24 cellular contexts compared by ENCODE assay signal in the genomic region with DNA sequence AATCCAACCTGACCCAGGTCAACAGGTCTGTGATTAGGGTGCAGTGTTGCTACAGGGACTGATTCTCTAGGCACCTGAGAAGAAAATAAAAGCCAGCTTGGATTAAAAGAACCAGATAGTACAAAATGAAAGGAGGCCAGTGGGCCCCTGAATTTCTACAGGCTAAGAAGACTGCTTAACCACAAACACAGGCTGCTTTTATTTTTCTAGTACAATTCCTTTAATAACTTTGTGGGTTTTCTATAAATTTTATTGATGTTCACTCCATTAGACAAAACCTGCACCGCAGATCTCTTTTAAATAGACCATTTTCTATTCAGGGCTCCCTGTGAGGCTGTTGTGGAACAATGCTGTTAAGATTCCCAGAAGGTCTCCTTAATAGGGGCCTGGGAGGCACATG. TPM values are rescaled to one million over a fixed set of nuclear protein-coding genes. Genes with fewer than 3 reads are reported as not detected.
A peak's percentile ranks its signal among the peaks of the same experiment; 100 is the strongest.
DNase-seq lines count a peak whose midpoint lies in the region; ATAC-seq and TF ChIP-seq lines count a peak whose summit lies in the region.
"Had no signal": no experiment of that assay in that cellular context is flagged by ENCODE, and none has a peak within 500 bp of the region (broad histone marks: within the 10 kb centered on the region; RNA-seq: fewer than 3 reads in every experiment).

No MANE protein-coding gene starts in this region.

- H3K4me1 Mint-ChIP-seq in activated naive CD8-positive, alpha-beta T cell treated with anti-CD3 and anti-CD28 coated beads, Interleukin-2, amount 10 ng/mL, durations not matched to agents 7 days and 5 days, result peaks cover 48% of the 10 kb centered on the region
- peaks cover 46% of the 10 kb centered on the region for H3K4me1 Mint-ChIP-seq in activated naive CD8-positive, alpha-beta T cell treated with anti-CD3 and anti-CD28 coated beads, Interleukin-2, amount 50 U/mL, for 24 hours
- H3K4me1 Mint-ChIP-seq in activated T-cell treated with anti-CD3 and anti-CD28 coated beads, Interleukin-2, amount 50 U/mL, for 72 hours (ENCODE audit: low read depth), result peaks cover 57% of the 10 kb centered on the region

- H3K36me3 ChIP-seq in HEK293 (ENCODE audit: control insufficient read depth in 2 of 2, insufficient read depth in 1 of 2, low read length in 2 of 2), result no peaks in the 10 kb centered on the region
- no peaks in the 10 kb centered on the region for H3K36me3 ChIP-seq in effector memory CD4-positive, alpha-beta T cell (ENCODE audit: control insufficient read depth, insufficient read depth, low read length)

- TF ChIP-seq CTCF in HEK293 (tag by site-specific recombination; IDR thresholded peaks at IDR 0.05), result no peak

- H3K27me3 Mint-ChIP-seq in activated naive CD8-positive, alpha-beta T cell treated with anti-CD3 and anti-CD28 coated beads, Interleukin-2, amount 10 ng/mL, durations not matched to agents 7 days and 5 days, result no peaks in the 10 kb centered on the region
- no peaks in the 10 kb centered on the region for H3K27me3 Mint-ChIP-seq in activated naive CD8-positive, alpha-beta T cell treated with anti-CD3 and anti-CD28 coated beads, Interleukin-2, amount 50 U/mL, for 24 hours
- H3K27me3 Mint-ChIP-seq in activated T-cell treated with anti-CD3 and anti-CD28 coated beads, Interleukin-2, amount 50 U/mL, for 72 hours (ENCODE audit: low read depth), result no peaks in the 10 kb centered on the region

- H3K4me1 ChIP-seq in HEK293 (ENCODE audit: control insufficient read depth, insufficient read depth, low read length), result peaks cover 5% of the 10 kb centered on the region; the same call in 1 of the 2 replicates
- peaks cover 20% of the 10 kb centered on the region for H3K4me1 ChIP-seq in effector memory CD4-positive, alpha-beta T cell (ENCODE audit: control insufficient read depth, insufficient read depth, low read length, poor library complexity, severe bottlenecking)

- no peak for ATAC-seq in activated naive CD8-positive, alpha-beta T cell treated with anti-CD3 and anti-CD28 coated beads, Interleukin-2, amount 10 ng/mL, durations not matched to agents 7 days and 5 days (ENCODE audit: low read depth)
- no peak for ATAC-seq in activated naive CD8-positive, alpha-beta T cell treated with anti-CD3 and anti-CD28 coated beads, Interleukin-2, amount 50 U/mL, for 24 hours
- no peak for ATAC-seq in activated T-cell treated with anti-CD3 and anti-CD28 coated beads, Interleukin-2, amount 50 U/mL, for 72 hours (replicated peaks in 1 of 2)
- ATAC-seq: PC-3 had no signal

- no peak overlapping the region for H3K27ac ChIP-seq in HEK293 (ENCODE audit: extremely low read depth, low read depth, low read length)
- H3K27ac ChIP-seq in effector memory CD4-positive, alpha-beta T cell (ENCODE audit: insufficient read depth, low read length, poor library complexity, severe bottlenecking), result peak overlapping the region; percentile 21

- CTCF ChIA-PET in HEK293 (lab: Yijun Ruan, JAX), result no interaction called here

- no peaks in the 10 kb centered on the region for H3K27me3 ChIP-seq in effector memory CD4-positive, alpha-beta T cell (replicated peaks; ENCODE audit: control insufficient read depth, insufficient read depth, low read length, poor library complexity, severe bottlenecking)
- H3K27me3 ChIP-seq: BLaER1 treated with 17β-estradiol and CSF1 and Interleukin-3, amounts not matched to agents 10 nM and 100 nM had no signal

- H3K27ac Mint-ChIP-seq in activated naive CD8-positive, alpha-beta T cell treated with anti-CD3 and anti-CD28 coated beads, Interleukin-2, amount 10 ng/mL, durations not matched to agents 7 days and 5 days, result peak overlapping the region; percentile 50
- H3K27ac Mint-ChIP-seq in activated naive CD8-positive, alpha-beta T cell treated with anti-CD3 and anti-CD28 coated beads, Interleukin-2, amount 50 U/mL, for 24 hours, result no peak overlapping the region
- H3K27ac Mint-ChIP-seq in activated T-cell treated with anti-CD3 and anti-CD28 coated beads, Interleukin-2, amount 50 U/mL, for 72 hours, result no peak overlapping the region

- peaks cover 3% of the 10 kb centered on the region for H3K9me3 Mint-ChIP-seq in activated naive CD8-positive, alpha-beta T cell treated with anti-CD3 and anti-CD28 coated beads, Interleukin-2, amount 10 ng/mL, durations not matched to agents 7 days and 5 days
- peaks cover 9% of the 10 kb centered on the region for H3K9me3 Mint-ChIP-seq in activated naive CD8-positive, alpha-beta T cell treated with anti-CD3 and anti-CD28 coated beads, Interleukin-2, amount 50 U/mL, for 24 hours
- H3K9me3 Mint-ChIP-seq in activated T-cell treated with anti-CD3 and anti-CD28 coated beads, Interleukin-2, amount 50 U/mL, for 72 hours, result peaks cover 6 to 13% of the 10 kb centered on the region in 2 donors

- H3K36me3 Mint-ChIP-seq in activated naive CD8-positive, alpha-beta T cell treated with anti-CD3 and anti-CD28 coated beads, Interleukin-2, amount 10 ng/mL, durations not matched to agents 7 days and 5 days, result peaks cover 1% of the 10 kb centered on the region
- no peaks in the 10 kb centered on the region for H3K36me3 Mint-ChIP-seq in activated naive CD8-positive, alpha-beta T cell treated with anti-CD3 and anti-CD28 coated beads, Interleukin-2, amount 50 U/mL, for 24 hours (ENCODE audit: low read depth)
- H3K36me3 Mint-ChIP-seq in activated T-cell treated with anti-CD3 and anti-CD28 coated beads, Interleukin-2, amount 50 U/mL, for 72 hours (ENCODE audit: insufficient read depth in 2 of 2), result peaks cover 4 to 14% of the 10 kb centered on the region in 2 donors

- POLR2A ChIA-PET in activated naive CD8-positive, alpha-beta T cell treated with anti-CD3 and anti-CD28 coated beads, Interleukin-2, amount 10 ng/mL, durations not matched to agents 7 days and 5 days (lab: Charles Lee), result interaction anchor here (1.0 to 1.6 kb wide), 3 partner anchors 9 to 20 kb away, joined by 3 to 19 read pairs (median 4); a partner anchor contains a TSS
- POLR2A ChIA-PET in HEK293 (lab: Yijun Ruan, JAX), result no interaction called here

- no peak overlapping the region for H3K4me3 ChIP-seq in HEK293 (ENCODE audit: low read depth, low read length)
- H3K4me3 ChIP-seq in effector memory CD4-positive, alpha-beta T cell (ENCODE audit: insufficient read depth, low read depth, low read length, poor library complexity, severe bottlenecking), result no peak overlapping the region

- H3K9me3 ChIP-seq in HEK293 (ENCODE audit: control insufficient read depth, insufficient read depth, low read depth, low read length), result no peaks in the 10 kb centered on the region
- H3K9me3 ChIP-seq in effector memory CD4-positive, alpha-beta T cell (ENCODE audit: control insufficient read depth, low read length), result no peaks in the 10 kb centered on the region

- H3K4me3 Mint-ChIP-seq in activated naive CD8-positive, alpha-beta T cell treated with anti-CD3 and anti-CD28 coated beads, Interleukin-2, amount 10 ng/mL, durations not matched to agents 7 days and 5 days, result no peak overlapping the region
- H3K4me3 Mint-ChIP-seq in activated naive CD8-positive, alpha-beta T cell treated with anti-CD3 and anti-CD28 coated beads, Interleukin-2, amount 50 U/mL, for 24 hours, result no peak overlapping the region
- H3K4me3 Mint-ChIP-seq in activated T-cell treated with anti-CD3 and anti-CD28 coated beads, Interleukin-2, amount 50 U/mL, for 72 hours, result no peak overlapping the region

- DNase-seq in activated naive CD8-positive, alpha-beta T cell treated with anti-CD3 and anti-CD28 coated beads, Interleukin-2, amount 10 ng/mL, durations not matched to agents 7 days and 5 days, result no peak
- DNase-seq in activated naive CD8-positive, alpha-beta T cell treated with anti-CD3 and anti-CD28 coated beads, Interleukin-2, amount 50 U/mL, for 24 hours, result no peak
- DNase-seq in effector memory CD4-positive, alpha-beta T cell, result no peak
- no peak for DNase-seq in activated T-cell treated with anti-CD3 and anti-CD28 coated beads, Interleukin-2, amount 50 U/mL, for 72 hours
- DNase-seq in dermis blood vessel endothelial cell, result no peak
- no peak for DNase-seq in islet precursor cell
- DNase-seq: Calu3, DMS153, DND-41, H7, KBM-7, MV-4-11, NCI-H1105, NCI-H1436 treated with DMSO at 0.1 percent for 48 hours, NCI-H1930, NCI-H2107, NCI-H524, NCI-H748 treated with DMSO at 0.1 percent for 48 hours, PC-3, SK-N-SH had no signal

TF ChIP-seq in HEK293, 187 proteins besides CTCF, POLR2A, EP300 and RAD21 (continues in another document):
- TF ChIP-seq ZNF791 (tag by site-specific recombination; IDR thresholded peaks at IDR 0.05) (no peak), ZFP69B (tag by site-specific recombination; IDR thresholded peaks at IDR 0.05) (no peak), ZNF2 (tag by site-specific recombination; IDR thresholded peaks at IDR 0.05) (no peak), KLF7 (tag by site-specific recombination; IDR thresholded peaks at IDR 0.05; ENCODE audit: borderline replicate concordance) (no peak), SETDB1 (IDR thresholded peaks at IDR 0.05; ENCODE audit: insufficient read length, low read length) (peak; percentile 88)

RNA-seq across cellular contexts. Expression of a gene that starts 9.7 kb away (rescaled TPM):
- 100 to 1,000 TPM; 153 to 157 TPM for total RNA-seq in activated naive CD8-positive, alpha-beta T cell treated with anti-CD3 and anti-CD28 coated beads, Interleukin-2, amount 10 ng/mL, durations not matched to agents 7 days and 5 days
- total RNA-seq in activated T-cell treated with anti-CD3 and anti-CD28 coated beads, Interleukin-2, amount 50 U/mL, for 72 hours, result 10 to 100 TPM; 81.3 to 95.1 TPM
- 158 and 202 TPM in 2 replicates for total RNA-seq in dermis blood vessel endothelial cell

RNA-seq across cellular contexts. Expression of a gene that starts 20.9 kb away (rescaled TPM):
- 10 to 100 TPM; 15.8 to 16.3 TPM for total RNA-seq in activated naive CD8-positive, alpha-beta T cell treated with anti-CD3 and anti-CD28 coated beads, Interleukin-2, amount 10 ng/mL, durations not matched to agents 7 days and 5 days
- under 1 TPM in 1 of 2 donors, not detected in 1; 0.72 TPM for total RNA-seq in activated T-cell treated with anti-CD3 and anti-CD28 coated beads, Interleukin-2, amount 50 U/mL, for 72 hours
- total RNA-seq in dermis blood vessel endothelial cell, result not detected in 2 replicates
- total RNA-seq: Calu3, LHCN-M2, MCF 10A, PC-3 had no signal

Comparison
In these comparisons a context has a peak if more than half of its experiments do, and no peak if none do; other contexts are left out.
1. RNA of a gene that starts 20.9 kb away (total RNA-seq): 15.8 to 16.3 TPM in activated naive CD8-positive, alpha-beta T cell treated with anti-CD3 and anti-CD28 coated beads, Interleukin-2, amount 10 ng/mL, durations not matched to agents 7 days and 5 days; 0.72 TPM in activated T-cell treated with anti-CD3 and anti-CD28 coated beads, Interleukin-2, amount 50 U/mL, for 72 hours and not detected in dermis blood vessel endothelial cell; every median in the first group is over 4 times any median in the second.